ENCODE assay signal across 26 cellular contexts in genomic region chr13:50215389-50215788, GRCh38.
"Had no signal": no experiment of that assay in that cellular context is flagged by ENCODE, and none has a peak within 500 bp of the region (broad histone marks: within the 10 kb centered on the region; RNA-seq: fewer than 3 reads in every experiment).

No MANE protein-coding gene starts in this region.

- H3K4me1 Mint-ChIP-seq: endodermal cell; immature natural killer cell; nephron progenitor cell; stimulated activated memory B cell treated with anti-CD40 and anti-IgM and Interleukin-4, amounts not matched to agents 10 μg/mL and 1 μg/mL and 100 μg/mL, for 72 hours had no signal

- H3K4me1 ChIP-seq: colonic mucosa, foreskin keratinocyte, gastroesophageal sphincter, lower lobe of right lung, prostate gland, right atrium auricular region, sigmoid colon, testis, tibial artery had no signal

- H3K9me3 Mint-ChIP-seq: dendritic cell treated with granulocyte-macrophage colony-stimulating factor and Interleukin-4, amounts not matched to agents 40 ng/mL and 50 ng/mL, for 4 days had no signal

- H3K4me3 Mint-ChIP-seq: dendritic cell treated with granulocyte-macrophage colony-stimulating factor and Interleukin-4, amounts not matched to agents 40 ng/mL and 50 ng/mL, for 4 days; endodermal cell; immature natural killer cell; naive thymus-derived CD8-positive, alpha-beta T cell; nephron progenitor cell; stimulated activated memory B cell treated with anti-CD40 and anti-IgM and Interleukin-4, amounts not matched to agents 10 μg/mL and 1 μg/mL and 100 μg/mL, for 72 hours; type B pancreatic cell had no signal

- H3K36me3 ChIP-seq: colonic mucosa, gastroesophageal sphincter, heart right ventricle, lower lobe of right lung, prostate gland, right atrium auricular region, sigmoid colon, tibial artery had no signal

- H3K27ac Mint-ChIP-seq: dendritic cell treated with granulocyte-macrophage colony-stimulating factor and Interleukin-4, amounts not matched to agents 40 ng/mL and 50 ng/mL, for 4 days; endodermal cell; immature natural killer cell; naive thymus-derived CD8-positive, alpha-beta T cell; nephron progenitor cell; stimulated activated memory B cell treated with anti-CD40 and anti-IgM and Interleukin-4, amounts not matched to agents 10 μg/mL and 1 μg/mL and 100 μg/mL, for 72 hours; type B pancreatic cell had no signal

- H3K27me3 ChIP-seq: colonic mucosa, gastroesophageal sphincter, heart right ventricle, right atrium auricular region, sigmoid colon, testis, tibial artery had no signal

- FAIRE-seq: keratinocyte had no signal

- H3K4me3 ChIP-seq: colonic mucosa, gastroesophageal sphincter, heart right ventricle, lower lobe of right lung, prostate gland, right atrium auricular region, sigmoid colon, testis, tibial artery had no signal

- DNase-seq: colonic mucosa; effector CD8-positive, alpha-beta T cell; endodermal cell; foreskin keratinocyte; heart right ventricle; hippocampal formation; immature natural killer cell; left ventricle myocardium superior; lower lobe of right lung; naive thymus-derived CD8-positive, alpha-beta T cell; nephron progenitor cell; nucleus accumbens; sigmoid colon; stimulated activated CD4-positive, alpha-beta T cell treated with anti-CD3 and anti-CD28 coated beads, Interleukin-4, amount 100 ng/mL, for 4 hours; stimulated activated naive CD8-positive, alpha-beta T cell treated with anti-CD3 and anti-CD28 coated beads, Interleukin-15, Interleukin-2, amounts not matched to agents 100 U/mL and 50 U/mL, for 24 hours; substantia nigra; testis; tibial artery had no signal

- H3K27ac ChIP-seq: colonic mucosa, epithelial cell of prostate, foreskin keratinocyte, gastroesophageal sphincter, heart right ventricle, lower lobe of right lung, prostate gland, right atrium auricular region, sigmoid colon, testis, tibial artery had no signal

- H3K9me3 ChIP-seq: colonic mucosa, prostate gland, testis had no signal

- H3K27me3 Mint-ChIP-seq: dendritic cell treated with granulocyte-macrophage colony-stimulating factor and Interleukin-4, amounts not matched to agents 40 ng/mL and 50 ng/mL, for 4 days; stimulated activated memory B cell treated with anti-CD40 and anti-IgM and Interleukin-4, amounts not matched to agents 10 μg/mL and 1 μg/mL and 100 μg/mL, for 72 hours; type B pancreatic cell had no signal

- H3K36me3 Mint-ChIP-seq: type B pancreatic cell had no signal
